12 cellular contexts compared by ENCODE assay signal in the genomic region with DNA sequence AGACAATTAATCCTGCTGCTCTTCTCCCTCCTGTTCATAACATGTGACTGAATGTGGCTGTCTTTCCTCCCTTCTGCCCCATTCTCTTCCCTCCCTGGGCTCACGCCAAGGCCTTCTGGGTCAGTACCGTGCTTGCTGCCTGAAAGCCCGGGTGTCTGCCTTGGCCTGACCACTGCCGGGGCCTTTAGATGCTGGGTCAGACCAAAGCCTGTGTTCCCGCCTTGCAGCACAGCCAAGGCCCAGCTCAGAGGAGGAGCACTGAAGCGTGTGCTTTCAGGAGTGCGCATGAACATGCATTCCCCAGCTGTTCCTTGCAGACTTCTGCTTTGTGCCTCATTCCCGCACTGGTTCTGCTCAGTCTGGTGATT. TPM values are rescaled to one million over a fixed set of nuclear protein-coding genes. Genes with fewer than 3 reads are reported as not detected.
DNase-seq lines count a peak whose midpoint lies in the region; ATAC-seq, FAIRE-seq and TF ChIP-seq lines count a peak whose summit lies in the region.
"Had no signal": no experiment of that assay in that cellular context is flagged by ENCODE, and none has a peak within 500 bp of the region (broad histone marks: within the 10 kb centered on the region; RNA-seq: fewer than 3 reads in every experiment).

No MANE protein-coding gene starts in this region.

- H3K36me3 ChIP-seq in astrocyte (ENCODE audit: insufficient read depth, low read length) = no peaks in the 10 kb centered on the region
- H3K36me3 ChIP-seq in osteoblast (ENCODE audit: insufficient read depth, low read length) = no peaks in the 10 kb centered on the region

- TF ChIP-seq CTCF in astrocyte (IDR thresholded peaks at IDR 0.05; ENCODE audit: insufficient read depth, low read depth, low read length) = no peak
- TF ChIP-seq CTCF in osteoblast (IDR thresholded peaks at IDR 0.05; ENCODE audit: extremely low read depth, low read depth, low read length) = no peak

- H3K27ac Mint-ChIP-seq in astrocyte (ENCODE audit: unreplicated experiment) = no peak overlapping the region
- no peak overlapping the region for H3K27ac Mint-ChIP-seq in activated CD4-positive, alpha-beta T cell treated with anti-CD3 and anti-CD28 coated beads, Interleukin-2, amount 10 ng/mL, durations not matched to agents 24 days and 14 days
- H3K27ac Mint-ChIP-seq: activated naive CD4-positive, alpha-beta T cell treated with anti-CD3 and anti-CD28 coated beads, Interleukin-2, amount 50 U/mL, for 24 hours had no signal

- H3K79me2 ChIP-seq in astrocyte (ENCODE audit: insufficient read depth, low read length) (no peaks in the 10 kb centered on the region), osteoblast (ENCODE audit: insufficient read depth, low read length) (no peaks in the 10 kb centered on the region)

- H3K9me3 Mint-ChIP-seq in astrocyte (ENCODE audit: unreplicated experiment) = no peaks in the 10 kb centered on the region
- no peaks in the 10 kb centered on the region for H3K9me3 Mint-ChIP-seq in activated CD4-positive, alpha-beta T cell treated with anti-CD3 and anti-CD28 coated beads, Interleukin-2, amount 10 ng/mL, durations not matched to agents 24 days and 14 days
- H3K9me3 Mint-ChIP-seq: activated naive CD4-positive, alpha-beta T cell treated with anti-CD3 and anti-CD28 coated beads, Interleukin-2, amount 50 U/mL, for 24 hours had no signal

- 58% methylated on average over 8 of the region's 8 CpGs for WGBS in right cardiac atrium

- ATAC-seq in right cardiac atrium (peak; percentile 53 to 71), GM21360 (IDR thresholded peaks at IDR 0.05; ENCODE audit: unreplicated experiment) (no peak), HG03159 (IDR thresholded peaks at IDR 0.05; ENCODE audit: unreplicated experiment) (no peak)

- H2AFZ ChIP-seq in astrocyte (ENCODE audit: low read depth, low read length) (no peak overlapping the region), osteoblast (ENCODE audit: low read length) (peak overlapping the region; percentile 5)

- H3K27ac ChIP-seq in astrocyte (ENCODE audit: low read depth, low read length) (no peak overlapping the region), right cardiac atrium (ENCODE audit: low read length) (no peak overlapping the region), osteoblast (ENCODE audit: low read depth, low read length) (no peak overlapping the region)

- H3K4me1 ChIP-seq in astrocyte (ENCODE audit: insufficient read depth, low read length) (peaks cover 6% of the 10 kb centered on the region), right cardiac atrium (ENCODE audit: control insufficient read depth, insufficient read depth, low read length) (no peaks in the 10 kb centered on the region), osteoblast (ENCODE audit: insufficient read depth, low read length) (peaks cover 13% of the 10 kb centered on the region)

- no peak overlapping the region for H3K9ac ChIP-seq in astrocyte (ENCODE audit: low read length)

- FAIRE-seq in astrocyte (lab: Jason Lieb, UNC) = no peak
- no peak for FAIRE-seq in HTR-8/SVneo (lab: Jason Lieb, UNC)

- DNase-seq in AG08396 (ENCODE audit: low spot score) (peak; percentile 24), astrocyte (ENCODE audit: low read depth) (peak; percentile 11), right cardiac atrium (peak; percentile 26 to 78 (median 63)), osteoblast (ENCODE audit: insufficient read length, low spot score, missing footprints) (no peak), HTR-8/SVneo (ENCODE audit: insufficient read length, low spot score) (no peak)
- DNase-seq in activated CD4-positive, alpha-beta T cell treated with anti-CD3 and anti-CD28 coated beads, Interleukin-2, amount 10 ng/mL, durations not matched to agents 24 days and 14 days = no peak
- DNase-seq: effector memory CD4-positive, alpha-beta T cell; NCI-H1436; stimulated activated CD4-positive, alpha-beta T cell treated with anti-CD3 and anti-CD28 coated beads, Interleukin-4, amount 100 ng/mL, for 24 hours had no signal

- peaks cover 2% of the 10 kb centered on the region for H3K27me3 Mint-ChIP-seq in astrocyte (ENCODE audit: low read depth, unreplicated experiment)
- peaks cover 2% of the 10 kb centered on the region for H3K27me3 Mint-ChIP-seq in activated CD4-positive, alpha-beta T cell treated with anti-CD3 and anti-CD28 coated beads, Interleukin-2, amount 10 ng/mL, durations not matched to agents 24 days and 14 days
- H3K27me3 Mint-ChIP-seq: activated naive CD4-positive, alpha-beta T cell treated with anti-CD3 and anti-CD28 coated beads, Interleukin-2, amount 50 U/mL, for 24 hours had no signal

- peaks cover 32% of the 10 kb centered on the region for H3K4me1 Mint-ChIP-seq in astrocyte (ENCODE audit: low read depth, unreplicated experiment)
- H3K4me1 Mint-ChIP-seq in activated CD4-positive, alpha-beta T cell treated with anti-CD3 and anti-CD28 coated beads, Interleukin-2, amount 10 ng/mL, durations not matched to agents 24 days and 14 days = peaks cover 2% of the 10 kb centered on the region
- H3K4me1 Mint-ChIP-seq: activated naive CD4-positive, alpha-beta T cell treated with anti-CD3 and anti-CD28 coated beads, Interleukin-2, amount 50 U/mL, for 24 hours had no signal

- intact Hi-C loops in right cardiac atrium (cut with DNase I) = no loop called here
- intact Hi-C loops in activated CD4-positive, alpha-beta T cell treated with anti-CD3 and anti-CD28 coated beads, Interleukin-2, amount 10 ng/mL, durations not matched to agents 24 days and 14 days (cut with micrococcal nuclease) = no loop called here

- H3K27me3 ChIP-seq in astrocyte (ENCODE audit: insufficient read depth, low read length) = no peaks in the 10 kb centered on the region
- no peaks in the 10 kb centered on the region for H3K27me3 ChIP-seq in right cardiac atrium (ENCODE audit: control insufficient read depth, insufficient read depth)
- H3K27me3 ChIP-seq in osteoblast (ENCODE audit: insufficient read depth, low read length) = no peaks in the 10 kb centered on the region

- H3K9me3 ChIP-seq in astrocyte (ENCODE audit: insufficient read depth, low read depth, low read length) = no peaks in the 10 kb centered on the region
- no peaks in the 10 kb centered on the region for H3K9me3 ChIP-seq in right cardiac atrium (ENCODE audit: control insufficient read depth, low read length)
- H3K9me3 ChIP-seq in osteoblast (ENCODE audit: low read depth, low read length) = peaks cover 5% of the 10 kb centered on the region

- no peak overlapping the region for H3K4me3 Mint-ChIP-seq in astrocyte (ENCODE audit: unreplicated experiment)
- no peak overlapping the region for H3K4me3 Mint-ChIP-seq in activated CD4-positive, alpha-beta T cell treated with anti-CD3 and anti-CD28 coated beads, Interleukin-2, amount 10 ng/mL, durations not matched to agents 24 days and 14 days
- H3K4me3 Mint-ChIP-seq: activated naive CD4-positive, alpha-beta T cell treated with anti-CD3 and anti-CD28 coated beads, Interleukin-2, amount 50 U/mL, for 24 hours had no signal

- H3K4me2 ChIP-seq in astrocyte (ENCODE audit: low read length) = no peak overlapping the region
- H3K4me2 ChIP-seq in osteoblast (ENCODE audit: insufficient read depth, low read length) = no peak overlapping the region

- H4K20me1 ChIP-seq in astrocyte (ENCODE audit: insufficient read depth, low read length) = no peaks in the 10 kb centered on the region
- H4K20me1 ChIP-seq in osteoblast (ENCODE audit: insufficient read depth, low read length) = no peaks in the 10 kb centered on the region

- no peaks in the 10 kb centered on the region for H3K36me3 Mint-ChIP-seq in astrocyte (ENCODE audit: low read depth, unreplicated experiment)
- H3K36me3 Mint-ChIP-seq in activated CD4-positive, alpha-beta T cell treated with anti-CD3 and anti-CD28 coated beads, Interleukin-2, amount 10 ng/mL, durations not matched to agents 24 days and 14 days (ENCODE audit: low read depth) = no peaks in the 10 kb centered on the region
- H3K36me3 Mint-ChIP-seq: activated naive CD4-positive, alpha-beta T cell treated with anti-CD3 and anti-CD28 coated beads, Interleukin-2, amount 50 U/mL, for 24 hours had no signal

- H3K4me3 ChIP-seq in astrocyte (ENCODE audit: insufficient read depth, low read depth, low read length) = no peak overlapping the region
- H3K4me3 ChIP-seq in right cardiac atrium (ENCODE audit: low read length) = no peak overlapping the region
- H3K4me3 ChIP-seq in osteoblast (ENCODE audit: insufficient read depth, low read length) = no peak overlapping the region

RNA-seq across cellular contexts. Expression of a gene that starts 27.0 kb away (rescaled TPM):
- total RNA-seq in astrocyte = 350 and 355 TPM in 2 replicates
- total RNA-seq in right cardiac atrium = 100 to 1,000 TPM; 123 to 146 (median 135) TPM
- polyA plus RNA-seq in right cardiac atrium = 84.5 TPM
- 361 and 392 TPM in 2 replicates for total RNA-seq in osteoblast
- total RNA-seq in activated CD4-positive, alpha-beta T cell treated with anti-CD3 and anti-CD28 coated beads, Interleukin-2, amount 10 ng/mL, durations not matched to agents 24 days and 14 days = 141 and 150 TPM in 2 replicates

Comparison
In these comparisons a context has a peak if more than half of its experiments do, and no peak if none do; other contexts are left out.
1. DNase-seq: peak in AG08396 (single experiment), astrocyte (single experiment) and right cardiac atrium (3 of 3); none in osteoblast (single experiment), HTR-8/SVneo (single experiment) and activated CD4-positive, alpha-beta T cell treated with anti-CD3 and anti-CD28 coated beads, Interleukin-2, amount 10 ng/mL, durations not matched to agents 24 days and 14 days (single experiment).
2. ATAC-seq: peak in right cardiac atrium (2 of 2); none in GM21360 (single experiment) and HG03159 (single experiment).